Comparison of ENCODE assay signal across 8 cellular contexts in genomic region chr14:77028384-77029246, GRCh38. TPM values are rescaled to one million over a fixed set of nuclear protein-coding genes. Genes with fewer than 3 reads are reported as not detected.
DNase-seq lines count a peak whose midpoint lies in the region; ATAC-seq and TF ChIP-seq lines count a peak whose summit lies in the region.

TSS of gene IRF2BPL (minus strand) at chr14:77028708. CDS start at chr14:77027792, 916 bp downstream.

- TF ChIP-seq CTCF in VCaP (conservative IDR thresholded peaks at IDR 0.05): no peak

- in situ Hi-C loops in T47D (cut with HindIII; ENCODE audit: low pct_unique_long_range_greater_than_20kb, low sequenced_read_pairs): no loop called here

- H3K9ac ChIP-seq in skeletal muscle tissue (ENCODE audit: low read depth in 1 of 3, low read length in 3 of 3): peak within 1 kb of the TSS; percentile 94 to 99 (median 97)

- DNase-seq in AG08395 (ENCODE audit: low spot score): peak; percentile 97
- peak; percentile 98 for DNase-seq in NCI-H2227 (lab: John Stamatoyannopoulos, UW; ENCODE audit: unreplicated experiment)
- peak; percentile 99 for DNase-seq in T47D (ENCODE audit: low read depth in 1 of 2, low spot score in 1 of 2)

- H3K9me3 ChIP-seq in iPS-18c (ENCODE audit: control insufficient read depth, insufficient read depth, low read length) (no peaks in the 10 kb centered on the region), skeletal muscle tissue (ENCODE audit: control insufficient read depth in 3 of 3, low read length in 3 of 3) (no peaks in the 10 kb centered on the region)

- H3K27ac ChIP-seq in VCaP (peak within 1 kb of the TSS; percentile 100), skeletal muscle tissue (ENCODE audit: low read depth, low read length) (peak within 1 kb of the TSS; percentile 99)

- ATAC-seq in GM18909 (IDR thresholded peaks at IDR 0.05; ENCODE audit: poor library complexity, unreplicated experiment) (peak; percentile 77), HG03159 (IDR thresholded peaks at IDR 0.05; ENCODE audit: unreplicated experiment) (peak; percentile 70)

- peaks cover 6 to 11% (median 6%) of the 10 kb centered on the region in 3 donors for H3K36me3 ChIP-seq in skeletal muscle tissue (ENCODE audit: control insufficient read depth in 3 of 3, insufficient read depth in 3 of 3, low read length in 3 of 3)

- H3K4me3 ChIP-seq in iPS-18c (ENCODE audit: insufficient read depth, low read depth, low read length) (peak within 1 kb of the TSS; percentile 74), skeletal muscle tissue (ENCODE audit: low read length in 3 of 3) (peak within 1 kb of the TSS; percentile 72 to 90 (median 77))

- no peaks in the 10 kb centered on the region for H3K27me3 ChIP-seq in skeletal muscle tissue (ENCODE audit: control insufficient read depth in 3 of 3, insufficient read depth in 3 of 3, low read length in 3 of 3)

- H3K4me1 ChIP-seq in skeletal muscle tissue (ENCODE audit: control insufficient read depth in 3 of 3, insufficient read depth in 3 of 3, low read length in 3 of 3): peaks cover 60 to 65% (median 62%) of the 10 kb centered on the region in 3 donors

RNA-seq across cellular contexts. Expression of gene IRF2BPL, which starts in this region (rescaled TPM):
- 20.9 TPM for total RNA-seq in skeletal muscle tissue

Comparison
In these comparisons a context has a peak if more than half of its experiments do, and no peak if none do; other contexts are left out.
1. Peak in every context shown above with its lines: DNase-seq, ATAC-seq, H3K4me3 ChIP-seq and H3K27ac ChIP-seq.